1 cellular context compared by ENCODE assay signal in genomic region chr10:80702143-80702542, GRCh38.
TF ChIP-seq lines count a peak whose summit lies in the region.

No MANE protein-coding gene starts in this region.

TF ChIP-seq in GM12878, 131 proteins besides CTCF, POLR2A, EP300 and RAD21 (continued from another document):
- TF ChIP-seq ZBTB40 (IDR thresholded peaks at IDR 0.05; ENCODE audit: borderline replicate concordance) (no peak), BMI1 (IDR thresholded peaks at IDR 0.05; ENCODE audit: borderline replicate concordance) (no peak), IRF4 (IDR thresholded peaks at IDR 0.05; ENCODE audit: low read depth, low read length) (no peak), IRF5 (IDR thresholded peaks at IDR 0.05; ENCODE audit: borderline replicate concordance) (no peak), EED (IDR thresholded peaks at IDR 0.05; ENCODE audit: low read depth) (no peak), MTA3 (IDR thresholded peaks at IDR 0.05; ENCODE audit: borderline replicate concordance, low read length) (no peak), PBX3 (IDR thresholded peaks at IDR 0.05; ENCODE audit: insufficient replicate concordance, low read depth, low read length) (peak; percentile 75), TCF12 (IDR thresholded peaks at IDR 0.05; ENCODE audit: low read depth, low read length) (no peak), ZNF687 (IDR thresholded peaks at IDR 0.05) (no peak), PKNOX1 (IDR thresholded peaks at IDR 0.05) (peak; percentile 74), SPI1 (IDR thresholded peaks at IDR 0.05; ENCODE audit: borderline replicate concordance, insufficient read depth, low read depth, low read length) (peak; percentile 59; the same call in 1 of the 2 replicates), SMAD5 (IDR thresholded peaks at IDR 0.05; ENCODE audit: low read depth) (no peak)
